24 cellular contexts compared by ENCODE assay signal in genomic region chr19:47671499-47671898, GRCh38. TPM values are rescaled to one million over a fixed set of nuclear protein-coding genes. Genes with fewer than 3 reads are reported as not detected.
"Had no signal": no experiment of that assay in that cellular context is flagged by ENCODE, and none has a peak within 500 bp of the region (broad histone marks: within the 10 kb centered on the region; RNA-seq: fewer than 3 reads in every experiment).

No MANE protein-coding gene starts in this region.

- H3K27ac Mint-ChIP-seq: activated CD4-positive, alpha-beta memory T cell treated with anti-CD3 and anti-CD28 coated beads, Interleukin-2, amount 10 ng/mL, durations not matched to agents 7 days and 5 days; activated CD4-positive, alpha-beta T cell treated with anti-CD3 and anti-CD28 coated beads for 36 hours; activated naive CD8-positive, alpha-beta T cell treated with anti-CD3 and anti-CD28 coated beads, Interleukin-2, amount 10 ng/mL, durations not matched to agents 7 days and 5 days; T-cell had no signal

- H3K27me3 ChIP-seq: adrenal gland had no signal

- H3K9me3 Mint-ChIP-seq: activated CD4-positive, alpha-beta memory T cell treated with anti-CD3 and anti-CD28 coated beads, Interleukin-2, amount 10 ng/mL, durations not matched to agents 7 days and 5 days; activated naive CD8-positive, alpha-beta T cell treated with anti-CD3 and anti-CD28 coated beads, Interleukin-2, amount 10 ng/mL, durations not matched to agents 7 days and 5 days; T-cell had no signal

- H3K9me3 ChIP-seq: adrenal gland had no signal

- ATAC-seq: activated CD4-positive, alpha-beta T cell treated with anti-CD3 and anti-CD28 coated beads for 36 hours; Panc1; Right ventricle myocardium inferior; T-cell had no signal

- H3K4me1 Mint-ChIP-seq: activated CD4-positive, alpha-beta memory T cell treated with anti-CD3 and anti-CD28 coated beads, Interleukin-2, amount 10 ng/mL, durations not matched to agents 7 days and 5 days; activated CD4-positive, alpha-beta T cell treated with anti-CD3 and anti-CD28 coated beads for 36 hours had no signal

- H3K27ac ChIP-seq: adrenal gland, SK-N-MC, WERI-Rb-1 had no signal

- H3K4me3 Mint-ChIP-seq: activated CD4-positive, alpha-beta memory T cell treated with anti-CD3 and anti-CD28 coated beads, Interleukin-2, amount 10 ng/mL, durations not matched to agents 7 days and 5 days; activated CD4-positive, alpha-beta T cell treated with anti-CD3 and anti-CD28 coated beads for 36 hours; activated naive CD8-positive, alpha-beta T cell treated with anti-CD3 and anti-CD28 coated beads, Interleukin-2, amount 10 ng/mL, durations not matched to agents 7 days and 5 days; T-cell had no signal

- H3K4me3 ChIP-seq: adrenal gland, SK-N-MC had no signal

- H3K27me3 Mint-ChIP-seq: activated CD4-positive, alpha-beta memory T cell treated with anti-CD3 and anti-CD28 coated beads, Interleukin-2, amount 10 ng/mL, durations not matched to agents 7 days and 5 days; activated CD4-positive, alpha-beta T cell treated with anti-CD3 and anti-CD28 coated beads for 36 hours; activated naive CD8-positive, alpha-beta T cell treated with anti-CD3 and anti-CD28 coated beads, Interleukin-2, amount 10 ng/mL, durations not matched to agents 7 days and 5 days; T-cell had no signal

- DNase-seq: activated CD4-positive, alpha-beta memory T cell treated with anti-CD3 and anti-CD28 coated beads, Interleukin-2, amount 10 ng/mL, durations not matched to agents 7 days and 5 days; activated CD4-positive, alpha-beta T cell treated with anti-CD3 and anti-CD28 coated beads for 36 hours; activated CD4-positive, alpha-beta T cell treated with anti-CD3 and anti-CD28 coated beads, Interleukin-2, amount 50 U/mL, for 1 hour; activated effector memory CD4-positive, alpha-beta T cell treated with Interleukin-2 at 50 U/mL for 16 hours; activated naive CD4-positive, alpha-beta T cell treated with Interleukin-2 at 50 U/mL for 16 hours; activated naive CD8-positive, alpha-beta T cell treated with anti-CD3 and anti-CD28 coated beads, Interleukin-2, amount 10 ng/mL, durations not matched to agents 7 days and 5 days; activated T-cell treated with anti-CD3 and anti-CD28 coated beads for 4 hours; adrenal gland; anterior cingulate cortex; Kasumi-1; NCI-H1105 treated with DMSO at 0.1 percent for 48 hours; NCI-H1436 treated with DMSO at 0.1 percent for 48 hours; NCI-H187; NCI-H2081; NCI-H510A treated with DMSO at 0.1 percent for 48 hours; NCI-H69; NK-92 treated with Interleukin-12 subunit alpha and Interleukin-12 subunit beta, amount 100 ng/mL, for 24 hours; OCI-M1; RPMI8226; T-cell; WERI-Rb-1 had no signal

RNA-seq across cellular contexts. Expression of gene EHD2, which starts 41.7 kb away (rescaled TPM):
- total RNA-seq: activated CD4-positive, alpha-beta memory T cell treated with anti-CD3 and anti-CD28 coated beads, Interleukin-2, amount 10 ng/mL, durations not matched to agents 7 days and 5 days had no signal
